ENCODE assay signal across 14 cellular contexts in genomic region chr14:75970989-75971388, GRCh38. TPM values are rescaled to one million over a fixed set of nuclear protein-coding genes. Genes with fewer than 3 reads are reported as not detected.
DNase-seq lines count a peak whose midpoint lies in the region; ATAC-seq and TF ChIP-seq lines count a peak whose summit lies in the region.
"Had no signal": no experiment of that assay in that cellular context is flagged by ENCODE, and none has a peak within 500 bp of the region (broad histone marks: within the 10 kb centered on the region; RNA-seq: fewer than 3 reads in every experiment).

No MANE protein-coding gene starts in this region.

- peaks cover 12 to 30% of the 10 kb centered on the region in 2 donors for H3K36me3 ChIP-seq in ascending aorta

- H3K36me3 Mint-ChIP-seq in HFFc6 (ENCODE audit: low read depth) (peaks cover 5% of the 10 kb centered on the region; the same call in 1 of the 2 replicates), WTC11 (no peaks in the 10 kb centered on the region), glutamatergic neuron (ENCODE audit: unreplicated experiment) (peaks cover 6% of the 10 kb centered on the region)
- H3K36me3 Mint-ChIP-seq in stimulated activated effector memory CD8-positive, alpha-beta T cell treated with anti-CD3 and anti-CD28 coated beads, Interleukin-12 subunit alpha, Interleukin-12 subunit beta, amount 100 ng/mL, for 72 hours = no peaks in the 10 kb centered on the region

- CTCF ChIA-PET in WTC11 (lab: Charles Lee) = interaction anchor here (1.3 to 1.4 kb wide), 2 partner anchors 11 to 64 kb away, joined by 6 to 7 read pairs; partner anchors contain the start of gene TGFB3

- no peaks in the 10 kb centered on the region for H3K9me3 ChIP-seq in ascending aorta
- H3K9me3 ChIP-seq: A549 had no signal

- H3K27ac ChIP-seq in ascending aorta = no peak overlapping the region
- H3K27ac ChIP-seq: A549 had no signal

- H3K4me1 ChIP-seq in ascending aorta = peaks cover 0 to 3% of the 10 kb centered on the region in 2 donors
- H3K4me1 ChIP-seq: A549 had no signal

- POLR2A ChIA-PET in WTC11 (lab: Charles Lee) = no interaction called here

- no peak for DNase-seq in HFFc6
- no peak for DNase-seq in WTC11 (ENCODE audit: low spot score)
- DNase-seq in glutamatergic neuron = no peak
- DNase-seq in stimulated activated effector memory CD8-positive, alpha-beta T cell treated with anti-CD3 and anti-CD28 coated beads, Interleukin-12 subunit alpha, Interleukin-12 subunit beta, amount 100 ng/mL, for 72 hours (ENCODE audit: low spot score in 2 of 2) = no peak
- DNase-seq in DMS79 (lab: John Stamatoyannopoulos, UW) = no peak
- DNase-seq in anterior cingulate cortex (lab: John Stamatoyannopoulos, UW) = no peak
- DNase-seq in ascending aorta (ENCODE audit: low spot score in 2 of 2) = no peak
- DNase-seq: CD8-positive, alpha-beta T cell; COR-L47; DMS153; H7 had no signal

- no peaks in the 10 kb centered on the region for H3K27me3 ChIP-seq in ascending aorta

- no peaks in the 10 kb centered on the region; the same call in none of the 2 replicates for H3K27me3 Mint-ChIP-seq in HFFc6 (ENCODE audit: insufficient read depth)
- no peaks in the 10 kb centered on the region for H3K27me3 Mint-ChIP-seq in WTC11 (ENCODE audit: low read depth)
- peaks cover 18% of the 10 kb centered on the region for H3K27me3 Mint-ChIP-seq in glutamatergic neuron (ENCODE audit: unreplicated experiment)

- TF ChIP-seq CTCF in HFFc6 (IDR thresholded peaks at IDR 0.05) (0 out of 2 replicates have a peak, but pooled peaks have one; percentile 7), WTC11 (IDR thresholded peaks at IDR 0.05) (no peak), glutamatergic neuron (IDR thresholded peaks at IDR 0.05; ENCODE audit: partially characterized antibody, unreplicated experiment) (no peak), ascending aorta (IDR thresholded peaks at IDR 0.05) (no peak)

- H3K9me3 Mint-ChIP-seq in HFFc6 (no peaks in the 10 kb centered on the region), WTC11 (0 out of 2 replicates have a peak, but pooled peaks cover 4% of the 10 kb centered on the region), glutamatergic neuron (ENCODE audit: unreplicated experiment) (peaks cover 3% of the 10 kb centered on the region)
- no peaks in the 10 kb centered on the region for H3K9me3 Mint-ChIP-seq in stimulated activated effector memory CD8-positive, alpha-beta T cell treated with anti-CD3 and anti-CD28 coated beads, Interleukin-12 subunit alpha, Interleukin-12 subunit beta, amount 100 ng/mL, for 72 hours
- H3K9me3 Mint-ChIP-seq: CD14-positive monocyte; CD8-positive, alpha-beta T cell had no signal

- no peak overlapping the region for H3K4me3 Mint-ChIP-seq in HFFc6
- H3K4me3 Mint-ChIP-seq in WTC11 = no peak overlapping the region
- H3K4me3 Mint-ChIP-seq in glutamatergic neuron (ENCODE audit: unreplicated experiment) = no peak overlapping the region
- H3K4me3 Mint-ChIP-seq in stimulated activated effector memory CD8-positive, alpha-beta T cell treated with anti-CD3 and anti-CD28 coated beads, Interleukin-12 subunit alpha, Interleukin-12 subunit beta, amount 100 ng/mL, for 72 hours = no peak overlapping the region
- H3K4me3 Mint-ChIP-seq: CD14-positive monocyte; CD8-positive, alpha-beta T cell had no signal

- no peak overlapping the region for H3K27ac Mint-ChIP-seq in HFFc6
- no peak overlapping the region for H3K27ac Mint-ChIP-seq in WTC11
- peak overlapping the region; percentile 29 for H3K27ac Mint-ChIP-seq in glutamatergic neuron (ENCODE audit: unreplicated experiment)
- peak overlapping the region; percentile 20 for H3K27ac Mint-ChIP-seq in stimulated activated effector memory CD8-positive, alpha-beta T cell treated with anti-CD3 and anti-CD28 coated beads, Interleukin-12 subunit alpha, Interleukin-12 subunit beta, amount 100 ng/mL, for 72 hours
- H3K27ac Mint-ChIP-seq: CD14-positive monocyte; CD8-positive, alpha-beta T cell had no signal

- intact Hi-C loops in ascending aorta (cut with DNase I) = no loop called here

- no peak overlapping the region for H3K4me3 ChIP-seq in ascending aorta
- H3K4me3 ChIP-seq: A549 had no signal

- ATAC-seq in WTC11 = peak; percentile 69
- no peak for ATAC-seq in stimulated activated effector memory CD8-positive, alpha-beta T cell treated with anti-CD3 and anti-CD28 coated beads, Interleukin-12 subunit alpha, Interleukin-12 subunit beta, amount 100 ng/mL, for 72 hours
- ATAC-seq in HG03378 (IDR thresholded peaks at IDR 0.05; ENCODE audit: unreplicated experiment) = no peak
- ATAC-seq: CD8-positive, alpha-beta T cell had no signal

- no peaks in the 10 kb centered on the region for H3K4me1 Mint-ChIP-seq in HFFc6 (ENCODE audit: low read depth)
- peaks cover 11% of the 10 kb centered on the region for H3K4me1 Mint-ChIP-seq in WTC11
- peaks cover 45% of the 10 kb centered on the region for H3K4me1 Mint-ChIP-seq in glutamatergic neuron (ENCODE audit: low read depth, unreplicated experiment)
- no peaks in the 10 kb centered on the region for H3K4me1 Mint-ChIP-seq in stimulated activated effector memory CD8-positive, alpha-beta T cell treated with anti-CD3 and anti-CD28 coated beads, Interleukin-12 subunit alpha, Interleukin-12 subunit beta, amount 100 ng/mL, for 72 hours
- H3K4me1 Mint-ChIP-seq: CD14-positive monocyte had no signal

TF ChIP-seq in WTC11, 78 proteins besides CTCF, POLR2A, EP300 and RAD21 (continues in another document):
- TF ChIP-seq MAX (CRISPR knock-in tag; IDR thresholded peaks at IDR 0.05) (no peak), AFF4 (CRISPR knock-in tag; IDR thresholded peaks at IDR 0.05; ENCODE audit: borderline replicate concordance) (no peak), GRHL2 (CRISPR knock-in tag; IDR thresholded peaks at IDR 0.05; ENCODE audit: insufficient replicate concordance, severe bottlenecking) (no peak), ESRRA (CRISPR knock-in tag; IDR thresholded peaks at IDR 0.05; ENCODE audit: borderline replicate concordance) (no peak), ZNF317 (CRISPR knock-in tag; IDR thresholded peaks at IDR 0.05; ENCODE audit: borderline replicate concordance, low read depth) (no peak), CDX4 (CRISPR knock-in tag; IDR thresholded peaks at IDR 0.05; ENCODE audit: borderline replicate concordance) (no peak), USF2 (CRISPR knock-in tag; IDR thresholded peaks at IDR 0.05) (no peak), ATF3 (CRISPR knock-in tag; conservative IDR thresholded peaks at IDR 0.05) (no peak), NR1H2 (CRISPR knock-in tag; IDR thresholded peaks at IDR 0.05) (no peak), ZNF671 (CRISPR knock-in tag; IDR thresholded peaks at IDR 0.05) (no peak), ZNF416 (CRISPR knock-in tag; IDR thresholded peaks at IDR 0.05) (no peak)

RNA-seq across cellular contexts. Expression of gene TGFB3, which starts 10.8 kb away (rescaled TPM):
- 1 to 10 TPM; 4.4 to 9.3 (median 5.0) TPM for total RNA-seq in HFFc6 (2021; fragmentation: NEBNext Ultra II Directional; extraction: Animal tissue kit (Norgen Biotek cat#: 25700))
- 1.1 to 1.7 TPM (median 1.2 TPM) in 3 replicates for total RNA-seq in WTC11 (2021)
- 55.7 TPM for total RNA-seq in glutamatergic neuron (ENCODE audit: unreplicated experiment)
- total RNA-seq in ascending aorta = 108 TPM

RNA-seq across cellular contexts. Expression of gene IFT43, which starts 14.6 kb away (rescaled TPM):
- 10 to 100 TPM; 27.1 to 33.4 (median 29.3) TPM for total RNA-seq in HFFc6 (2021; fragmentation: NEBNext Ultra II Directional; extraction: Animal tissue kit (Norgen Biotek cat#: 25700))
- total RNA-seq in WTC11 (2021) = 17.5 to 20.5 TPM (median 19.2 TPM) in 3 replicates
- 30.2 TPM for total RNA-seq in glutamatergic neuron (ENCODE audit: unreplicated experiment)
- total RNA-seq in ascending aorta = 84.0 TPM

Comparison
In these comparisons a context has a peak if more than half of its experiments do, and no peak if none do; other contexts are left out.
1. H3K27ac Mint-ChIP-seq: peak in glutamatergic neuron (single experiment) and stimulated activated effector memory CD8-positive, alpha-beta T cell treated with anti-CD3 and anti-CD28 coated beads, Interleukin-12 subunit alpha, Interleukin-12 subunit beta, amount 100 ng/mL, for 72 hours (single experiment); none in HFFc6 (single experiment) and WTC11 (single experiment).